17 cellular contexts compared by ENCODE assay signal in the genomic region with DNA sequence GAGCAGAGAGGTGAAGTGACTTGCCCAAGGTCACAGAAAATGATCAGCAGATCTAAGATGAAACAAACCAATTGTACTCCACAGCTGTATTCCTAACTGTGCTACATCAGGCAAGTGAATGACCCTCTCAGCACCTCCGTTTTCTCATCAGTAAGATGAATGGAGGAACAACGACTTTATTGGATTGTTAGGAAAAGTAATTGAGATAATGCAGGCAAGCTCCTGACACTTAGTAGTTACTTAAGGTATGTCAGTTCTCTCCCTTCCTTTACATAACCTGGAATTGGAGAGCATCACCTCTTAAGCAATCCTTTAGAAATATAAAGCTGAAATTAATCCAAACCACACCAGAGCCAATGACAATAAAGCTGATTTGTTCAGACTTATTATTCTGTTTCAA.
A peak's percentile ranks its signal among the peaks of the same experiment; 100 is the strongest.
DNase-seq lines count a peak whose midpoint lies in the region; ATAC-seq and TF ChIP-seq lines count a peak whose summit lies in the region.
"Had no signal": no experiment of that assay in that cellular context is flagged by ENCODE, and none has a peak within 500 bp of the region (broad histone marks: within the 10 kb centered on the region; RNA-seq: fewer than 3 reads in every experiment).

No MANE protein-coding gene starts in this region.

- H3K36me3 ChIP-seq in breast epithelium = no peaks in the 10 kb centered on the region
- H3K36me3 ChIP-seq in mammary epithelial cell (ENCODE audit: insufficient read depth, low read length) = no peaks in the 10 kb centered on the region
- no peaks in the 10 kb centered on the region for H3K36me3 ChIP-seq in esophagus squamous epithelium
- H3K36me3 ChIP-seq in prostate gland = no peaks in the 10 kb centered on the region
- no peaks in the 10 kb centered on the region for H3K36me3 ChIP-seq in upper lobe of left lung
- H3K36me3 ChIP-seq: BE2C had no signal

- in situ Hi-C loops in mammary epithelial cell (cut with MboI; ENCODE audit: low sequenced_read_pairs in 2 of 2) = no loop called here

- no peak overlapping the region for H3K27ac Mint-ChIP-seq in natural killer cell
- H3K27ac Mint-ChIP-seq: activated B cell treated with CpG ODN at 0.5 μM for 24 hours; dendritic cell treated with granulocyte-macrophage colony-stimulating factor and Interleukin-4, amounts not matched to agents 40 ng/mL and 50 ng/mL, for 4 days had no signal

- H3K9me3 Mint-ChIP-seq in natural killer cell = no peaks in the 10 kb centered on the region

- H3K27me3 Mint-ChIP-seq in natural killer cell (ENCODE audit: low read depth in 2 of 2) = no peaks in the 10 kb centered on the region
- H3K27me3 Mint-ChIP-seq: activated B cell treated with CpG ODN at 0.5 μM for 24 hours; dendritic cell treated with granulocyte-macrophage colony-stimulating factor and Interleukin-4, amounts not matched to agents 40 ng/mL and 50 ng/mL, for 4 days had no signal

- no TSS peak for BruUV-seq in mammary epithelial cell (replicated peaks; lab: Mats Ljungman, UMichigan)

- intact Hi-C loops in breast epithelium (cut with DNase I; ENCODE audit: low total_unique reads) (no loop called here), mammary epithelial cell (cut with micrococcal nuclease) (loop anchor here (10.0 kb wide), 1 partner anchor 607 kb away; no protein-coding TSS in a partner anchor), esophagus squamous epithelium (cut with DNase I) (no loop called here), prostate gland (cut with DNase I) (no loop called here), natural killer cell (cut with micrococcal nuclease) (no loop called here)

- TF ChIP-seq POLR2A in breast epithelium (IDR thresholded peaks at IDR 0.05) (no peak), esophagus squamous epithelium (IDR thresholded peaks at IDR 0.05) (no peak), prostate gland (IDR thresholded peaks at IDR 0.05) (no peak), upper lobe of left lung (IDR thresholded peaks at IDR 0.05) (no peak)

- H3K79me2 ChIP-seq in mammary epithelial cell (ENCODE audit: insufficient read depth, low read length) = no peaks in the 10 kb centered on the region

- ATAC-seq in upper lobe of left lung (ENCODE audit: low FRiP score in 2 of 2) = no peak
- ATAC-seq in natural killer cell = no peak
- ATAC-seq: A549 had no signal

- peak overlapping the region; percentile 52 to 66 for H3K27ac ChIP-seq in breast epithelium
- H3K27ac ChIP-seq in mammary epithelial cell (ENCODE audit: insufficient read depth, low read depth, low read length) = no peak overlapping the region
- peak overlapping the region in 3 of 4 donors; percentile 69 to 73 (median 70) for H3K27ac ChIP-seq in esophagus squamous epithelium
- peak overlapping the region; percentile 53 to 66 for H3K27ac ChIP-seq in prostate gland
- H3K27ac ChIP-seq in upper lobe of left lung = peak overlapping the region in 3 of 4 donors; percentile 10 to 75 (median 62)
- H3K27ac ChIP-seq: A549 had no signal

- peaks cover 6 to 15% of the 10 kb centered on the region in 2 donors for H3K4me1 Mint-ChIP-seq in natural killer cell
- H3K4me1 Mint-ChIP-seq: activated B cell treated with CpG ODN at 0.5 μM for 24 hours had no signal

- no peak overlapping the region for H3K4me3 Mint-ChIP-seq in natural killer cell
- H3K4me3 Mint-ChIP-seq: activated B cell treated with CpG ODN at 0.5 μM for 24 hours; dendritic cell treated with granulocyte-macrophage colony-stimulating factor and Interleukin-4, amounts not matched to agents 40 ng/mL and 50 ng/mL, for 4 days had no signal

- DNase-seq in breast epithelium (ENCODE audit: low spot score in 2 of 2) (no peak), mammary epithelial cell (no peak), esophagus squamous epithelium (lab: John Stamatoyannopoulos, UW) (no peak), prostate gland (ENCODE audit: low spot score) (no peak), upper lobe of left lung (no peak), natural killer cell (no peak)
- no peak for DNase-seq in activated CD8-positive, alpha-beta memory T cell treated with anti-CD3 and anti-CD28 coated beads, Interleukin-2, amount 50 U/mL, for 4 hours
- no peak for DNase-seq in activated naive CD4-positive, alpha-beta T cell (lab: John Stamatoyannopoulos, UW)
- DNase-seq: activated B cell treated with CpG ODN at 0.5 μM for 24 hours; activated CD4-positive, alpha-beta T cell treated with anti-CD3 and anti-CD28 coated beads, Interleukin-2, amount 50 U/mL, for 4 hours; activated effector memory CD4-positive, alpha-beta T cell treated with Interleukin-2 at 50 U/mL for 16 hours; BE2C; NCI-H146; NCI-H526; T-helper 9 cell had no signal

- H3K9me3 ChIP-seq in breast epithelium (peaks cover 0 to 5% of the 10 kb centered on the region in 2 donors), mammary epithelial cell (replicated peaks; ENCODE audit: insufficient read depth, low read length) (no peaks in the 10 kb centered on the region), esophagus squamous epithelium (peaks cover 0 to 7% (median 6%) of the 10 kb centered on the region in 3 donors), prostate gland (no peaks in the 10 kb centered on the region), upper lobe of left lung (peaks cover 0 to 8% (median 3%) of the 10 kb centered on the region in 4 donors)
- H3K9me3 ChIP-seq: BE2C had no signal

- H3K4me3 ChIP-seq in breast epithelium (peak overlapping the region in 1 of 3 donors; percentile 23), mammary epithelial cell (replicated peaks in 1 of 3; ENCODE audit: insufficient read depth in 1 of 3, low read depth in 2 of 3, low read length in 3 of 3) (no peak overlapping the region), esophagus squamous epithelium (no peak overlapping the region), prostate gland (no peak overlapping the region), upper lobe of left lung (no peak overlapping the region)
- H3K4me3 ChIP-seq: A549 had no signal

- TF ChIP-seq CTCF in breast epithelium (IDR thresholded peaks at IDR 0.05) (no peak), mammary epithelial cell (conservative IDR thresholded peaks at IDR 0.05 in 1 of 2, IDR thresholded peaks at IDR 0.05 in 1 of 2; ENCODE audit: extremely low read depth in 1 of 2, insufficient read depth in 1 of 2, low read depth in 1 of 2, low read length in 2 of 2) (no peak), esophagus squamous epithelium (IDR thresholded peaks at IDR 0.05) (no peak), prostate gland (IDR thresholded peaks at IDR 0.05) (no peak), upper lobe of left lung (IDR thresholded peaks at IDR 0.05) (no peak), natural killer cell (IDR thresholded peaks at IDR 0.05) (no peak)

- WGBS in mammary epithelial cell (ENCODE audit: low coverage, missing lambda C conversion rate) = 45% methylated on average over 2 of the region's 2 CpGs
- WGBS in esophagus squamous epithelium, 2 donors = 36 to 41% methylated on average over 2 of the region's 2 CpGs
- WGBS in prostate gland = 13% methylated on average over 2 of the region's 2 CpGs
- 64 to 70% methylated on average over 2 of the region's 2 CpGs for WGBS in upper lobe of left lung, 2 donors

- H3K9ac ChIP-seq in mammary epithelial cell (ENCODE audit: insufficient read depth, low read length) = no peak overlapping the region

- H3K4me2 ChIP-seq in mammary epithelial cell (ENCODE audit: insufficient read depth, low read depth, low read length) = no peak overlapping the region
- H3K4me2 ChIP-seq: A549 had no signal

- no peak for TF ChIP-seq EP300 in upper lobe of left lung (IDR thresholded peaks at IDR 0.05)

- no peaks in the 10 kb centered on the region for H4K20me1 ChIP-seq in mammary epithelial cell (ENCODE audit: insufficient read depth, low read length)

- H3K4me1 ChIP-seq in breast epithelium = peaks cover 0 to 8% of the 10 kb centered on the region in 2 donors
- no peaks in the 10 kb centered on the region for H3K4me1 ChIP-seq in mammary epithelial cell (ENCODE audit: insufficient read depth, low read length)
- H3K4me1 ChIP-seq in esophagus squamous epithelium = peaks cover 0 to 41% (median 5%) of the 10 kb centered on the region in 3 donors
- no peaks in the 10 kb centered on the region for H3K4me1 ChIP-seq in prostate gland (replicated peaks)
- H3K4me1 ChIP-seq in upper lobe of left lung = peaks cover 0 to 13% (median 2%) of the 10 kb centered on the region in 4 donors
- H3K4me1 ChIP-seq: A549, BE2C had no signal

- no peaks in the 10 kb centered on the region for H3K36me3 Mint-ChIP-seq in natural killer cell

- H3K27me3 ChIP-seq in breast epithelium = no peaks in the 10 kb centered on the region
- no peaks in the 10 kb centered on the region for H3K27me3 ChIP-seq in mammary epithelial cell (ENCODE audit: insufficient read depth, low read length)
- H3K27me3 ChIP-seq in esophagus squamous epithelium = no peaks in the 10 kb centered on the region
- no peaks in the 10 kb centered on the region for H3K27me3 ChIP-seq in prostate gland (replicated peaks; ENCODE audit: insufficient read depth)
- no peaks in the 10 kb centered on the region for H3K27me3 ChIP-seq in upper lobe of left lung
- H3K27me3 ChIP-seq: BE2C had no signal

- no peak overlapping the region for H2AFZ ChIP-seq in mammary epithelial cell (ENCODE audit: low read depth, low read length)

- CTCF ChIA-PET in mammary epithelial cell (lab: Charles Lee; ENCODE audit: low non-redundant PET) = interaction anchor here (0.5 kb wide), 1 partner anchor 639 kb away, joined by 4 read pairs; no protein-coding TSS in a partner anchor

- dilution Hi-C loops in mammary epithelial cell (cut with HindIII; ENCODE audit: low sequenced_read_pairs) = no loop called here
